9 cellular contexts compared by ENCODE assay signal in the genomic region with DNA sequence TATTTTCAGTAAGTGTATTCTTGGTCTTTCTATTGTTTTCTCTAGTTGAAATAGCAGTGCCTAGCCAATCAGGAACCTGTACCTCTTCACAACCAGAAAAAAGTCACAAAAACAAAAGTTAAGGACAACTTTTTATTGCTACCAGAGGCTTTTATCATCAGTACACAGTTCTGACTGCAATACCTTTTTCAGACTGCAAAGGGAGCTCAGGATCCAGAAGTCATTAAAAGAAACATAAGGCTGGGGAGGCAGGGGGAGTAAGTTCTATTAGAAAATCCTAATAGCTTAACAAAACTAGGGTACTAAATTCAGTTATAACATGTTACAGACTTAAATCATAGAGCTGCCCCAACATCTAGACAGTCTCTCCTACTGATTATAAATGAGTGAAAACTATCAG. TPM values are rescaled to one million over a fixed set of nuclear protein-coding genes. Genes with fewer than 3 reads are reported as not detected.
DNase-seq lines count a peak whose midpoint lies in the region; ATAC-seq and TF ChIP-seq lines count a peak whose summit lies in the region.
"Had no signal": no experiment of that assay in that cellular context is flagged by ENCODE, and none has a peak within 500 bp of the region (broad histone marks: within the 10 kb centered on the region; RNA-seq: fewer than 3 reads in every experiment).

No MANE protein-coding gene starts in this region.

- H3K4me1 ChIP-seq in testis: no peaks in the 10 kb centered on the region

- intact Hi-C loops in testis (cut with DNase I; ENCODE audit: low total_unique reads): no loop called here

- DNase-seq in SKM-1 treated with dmso at 0.1 percent for 144 hours (lab: John Stamatoyannopoulos, UW; ENCODE audit: unreplicated experiment) (peak; percentile 18), SKM-1 (lab: John Stamatoyannopoulos, UW; ENCODE audit: unreplicated experiment) (no peak), RKO (ENCODE audit: low spot score) (peak; percentile 53), fibroblast of mammary gland (ENCODE audit: low read depth) (peak; percentile 47), testis (no peak)
- no peak for DNase-seq in activated CD4-positive, alpha-beta T cell treated with anti-CD3 and anti-CD28 coated beads for 4 hours
- DNase-seq: occipital lobe had no signal

- no peaks in the 10 kb centered on the region for H3K36me3 ChIP-seq in testis (ENCODE audit: low read depth, missing control alignments)

- H3K27ac ChIP-seq in testis: no peak overlapping the region

- ATAC-seq in GM19452 (IDR thresholded peaks at IDR 0.05; ENCODE audit: unreplicated experiment) (no peak), GM21423 (IDR thresholded peaks at IDR 0.05; ENCODE audit: unreplicated experiment) (no peak)

- H3K4me3 ChIP-seq in fibroblast of mammary gland (ENCODE audit: control insufficient read depth, low read depth, low read length) (no peak overlapping the region), testis (no peak overlapping the region)

- no peaks in the 10 kb centered on the region for H3K9me3 ChIP-seq in testis

- TF ChIP-seq POLR2A in testis (IDR thresholded peaks at IDR 0.05): no peak

- H3K27me3 ChIP-seq in testis: no peaks in the 10 kb centered on the region

- TF ChIP-seq CTCF in fibroblast of mammary gland (conservative IDR thresholded peaks at IDR 0.05; ENCODE audit: control insufficient read depth, insufficient read depth, low read depth, low read length) (peak; percentile 38), testis (IDR thresholded peaks at IDR 0.05) (peak in 2 of 3 experiments; percentile 24 to 33)

RNA-seq across cellular contexts. Expression of a gene that starts 28.8 kb away (rescaled TPM):
- 100 to 1,000 TPM; 261 to 288 TPM for total RNA-seq in testis
- 259 TPM for polyA plus RNA-seq in testis (ENCODE audit: insufficient read depth, low read depth, low replicate concordance)

Comparison
In these comparisons a context has a peak if more than half of its experiments do, and no peak if none do; other contexts are left out.
1. DNase-seq: peak in SKM-1 treated with dmso at 0.1 percent for 144 hours (single experiment), RKO (single experiment) and fibroblast of mammary gland (single experiment); none in SKM-1 (single experiment), testis (single experiment) and activated CD4-positive, alpha-beta T cell treated with anti-CD3 and anti-CD28 coated beads for 4 hours (0 of 2).